In genomic region chr7:110007316-110007910, GRCh38 we compare ENCODE assay signal across 1 cellular context.
TF ChIP-seq lines count a peak whose summit lies in the region.

No MANE protein-coding gene starts in this region.

TF ChIP-seq in GM12878, 131 proteins besides CTCF, POLR2A, EP300 and RAD21 (continued from another document):
- TF ChIP-seq BCLAF1 (IDR thresholded peaks at IDR 0.05) = no peak
- TF ChIP-seq CBX5 (IDR thresholded peaks at IDR 0.05; ENCODE audit: low read depth) = no peak
- TF ChIP-seq RBBP5 (conservative IDR thresholded peaks at IDR 0.05) = no peak
